In genomic region chr3:178585439-178585838, GRCh38 we compare ENCODE assay signal across 1 cellular context.
TF ChIP-seq lines count a peak whose summit lies in the region.

No MANE protein-coding gene starts in this region.

TF ChIP-seq in SK-N-SH, 30 proteins besides CTCF, POLR2A, EP300 and RAD21 (continued from another document):
- no peak for TF ChIP-seq IRF3 (IDR thresholded peaks at IDR 0.05; ENCODE audit: low read depth, low read length)
- no peak for TF ChIP-seq POLR2AphosphoS5 (IDR thresholded peaks at IDR 0.05; ENCODE audit: low read depth, low read length)
